In genomic region chr15:70653426-70653825, GRCh38 we compare ENCODE assay signal across 22 cellular contexts.
"Had no signal": no experiment of that assay in that cellular context is flagged by ENCODE, and none has a peak within 500 bp of the region (broad histone marks: within the 10 kb centered on the region; RNA-seq: fewer than 3 reads in every experiment).

No MANE protein-coding gene starts in this region.

- H3K9ac ChIP-seq: KMS-11 had no signal

- H3K27me3 ChIP-seq: SJSA1 had no signal

- ATAC-seq: K562 had no signal

- H3K4me1 ChIP-seq: SJSA1 had no signal

- H3K4me3 ChIP-seq: K562, SJSA1, SK-N-MC had no signal

- H3K4me2 ChIP-seq: KMS-11 had no signal

- H3K27ac ChIP-seq: KMS-11, SJSA1, SK-N-MC had no signal

- H3K9me3 Mint-ChIP-seq: IgD-negative memory B cell had no signal

- H3K9me3 ChIP-seq: SJSA1 had no signal

- FAIRE-seq: K562 had no signal

- H3K4me1 Mint-ChIP-seq: IgD-negative memory B cell had no signal

- DNase-seq: Kasumi-1, MM.1S, NCI-H1092 treated with DMSO at 0.1 percent for 48 hours, NCI-H1436, NCI-H187, NCI-H2029, NCI-H2081 treated with DMSO at 0.1 percent for 48 hours, NCI-H2171, NCI-H226, NCI-H446, NCI-H510A, NCI-H524 treated with DMSO at 0.1 percent for 48 hours, NCI-H69, NCI-H774, Right ventricle myocardium superior, RPMI8226, SIG-M5 had no signal

- H3K4me3 Mint-ChIP-seq: IgD-negative memory B cell had no signal

- H3K27ac Mint-ChIP-seq: IgD-negative memory B cell had no signal
